In the genomic region with DNA sequence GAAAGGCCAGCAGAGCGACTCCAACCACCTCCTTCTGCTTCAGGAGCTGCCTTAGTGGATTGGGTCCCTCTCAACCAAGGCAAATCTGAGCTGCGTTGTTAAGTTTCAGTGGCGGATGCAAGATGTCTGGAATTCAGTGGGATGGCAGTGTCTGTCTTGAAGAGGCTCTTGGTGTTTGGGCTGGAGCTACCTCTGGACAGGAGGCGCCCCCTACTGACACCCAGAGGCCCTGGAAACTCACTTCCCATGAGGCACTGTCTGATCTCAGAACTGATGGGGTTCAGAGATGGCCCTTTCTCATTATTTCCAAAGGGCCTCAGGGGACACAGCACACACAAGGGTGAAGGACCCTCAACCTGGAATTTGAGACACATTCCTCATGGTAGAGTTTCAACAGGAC, we compare ENCODE assay signal across 9 cellular contexts. TPM values are rescaled to one million over a fixed set of nuclear protein-coding genes. Genes with fewer than 3 reads are reported as not detected.
DNase-seq lines count a peak whose midpoint lies in the region; ATAC-seq and TF ChIP-seq lines count a peak whose summit lies in the region.
"Had no signal": no experiment of that assay in that cellular context is flagged by ENCODE, and none has a peak within 500 bp of the region (broad histone marks: within the 10 kb centered on the region; RNA-seq: fewer than 3 reads in every experiment).

No MANE protein-coding gene starts in this region.

- intact Hi-C loops in CD8-positive, alpha-beta T cell (cut with DNase I, micrococcal nuclease) = loop anchor here (1.0 kb wide), 2 partner anchors 224 to 290 kb away; partner anchors contain the start of gene WDR73 (in 2 of the 2)
- intact Hi-C loops in left ventricle myocardium superior (cut with micrococcal nuclease) = no loop called here

- CTCF ChIA-PET in CD8-positive, alpha-beta T cell (lab: Charles Lee) = interaction anchor here (0.6 to 3.8 kb wide), 8 partner anchors 8 to 289 kb away, joined by 3 to 30 read pairs (median 3); partner anchors contain the start of gene WDR73

- no peaks in the 10 kb centered on the region for H3K9me3 Mint-ChIP-seq in CD8-positive, alpha-beta T cell
- no peaks in the 10 kb centered on the region for H3K9me3 Mint-ChIP-seq in activated naive CD4-positive, alpha-beta T cell treated with anti-CD3 and anti-CD28 coated beads, Interleukin-2, amount 50 U/mL, for 72 hours

- no peak for TF ChIP-seq CTCF in CD8-positive, alpha-beta T cell (IDR thresholded peaks at IDR 0.05)
- TF ChIP-seq CTCF in HL-60 (IDR thresholded peaks at IDR 0.05; ENCODE audit: insufficient read depth, low read length) (peak; percentile 64), retinal pigment epithelial cell (conservative IDR thresholded peaks at IDR 0.05; ENCODE audit: low read depth, low read length) (peak; percentile 85)

- H3K27me3 Mint-ChIP-seq in CD8-positive, alpha-beta T cell (ENCODE audit: low read depth) = no peaks in the 10 kb centered on the region

- POLR2A ChIA-PET in CD8-positive, alpha-beta T cell (lab: Charles Lee) = no interaction called here

- peak; percentile 65 for ATAC-seq in CD8-positive, alpha-beta T cell
- ATAC-seq in SK-N-SH treated with all-trans-retinoic acid at 6 μM for 48 hours (peak; percentile 97), left ventricle myocardium superior (peak; percentile 56), HG03097 (IDR thresholded peaks at IDR 0.05; ENCODE audit: low FRiP score, unreplicated experiment) (no peak)
- ATAC-seq in activated naive CD4-positive, alpha-beta T cell treated with anti-CD3 and anti-CD28 coated beads, Interleukin-2, amount 50 U/mL, for 72 hours = peak; percentile 84

- H3K4me1 ChIP-seq in CD8-positive, alpha-beta T cell (ENCODE audit: insufficient read depth, low read length) = no peaks in the 10 kb centered on the region

- no peak overlapping the region for H3K27ac Mint-ChIP-seq in CD8-positive, alpha-beta T cell
- H3K27ac Mint-ChIP-seq in activated naive CD4-positive, alpha-beta T cell treated with anti-CD3 and anti-CD28 coated beads, Interleukin-2, amount 50 U/mL, for 72 hours = no peak overlapping the region

- H3K4me3 Mint-ChIP-seq in CD8-positive, alpha-beta T cell = no peak overlapping the region

- no peaks in the 10 kb centered on the region for H3K36me3 Mint-ChIP-seq in CD8-positive, alpha-beta T cell
- H3K36me3 Mint-ChIP-seq in activated naive CD4-positive, alpha-beta T cell treated with anti-CD3 and anti-CD28 coated beads, Interleukin-2, amount 50 U/mL, for 72 hours = no peaks in the 10 kb centered on the region

- H3K4me1 Mint-ChIP-seq in CD8-positive, alpha-beta T cell (ENCODE audit: low read depth) = no peaks in the 10 kb centered on the region

- H3K9me3 ChIP-seq in CD8-positive, alpha-beta T cell (ENCODE audit: low read length) = no peaks in the 10 kb centered on the region

- H3K4me3 ChIP-seq in CD8-positive, alpha-beta T cell (ENCODE audit: low read depth, low read length) = no peak overlapping the region
- H3K4me3 ChIP-seq in HL-60 (replicated peaks; ENCODE audit: insufficient read depth, low read length) (no peak overlapping the region), retinal pigment epithelial cell (ENCODE audit: low read length) (no peak overlapping the region)
- H3K4me3 ChIP-seq: SK-N-MC had no signal

- H3K27me3 ChIP-seq in CD8-positive, alpha-beta T cell (ENCODE audit: insufficient read depth, low read length) = no peaks in the 10 kb centered on the region
- H3K27me3 ChIP-seq in HL-60 (ENCODE audit: insufficient read depth, poor library complexity, severe bottlenecking) = no peaks in the 10 kb centered on the region

- H3K36me3 ChIP-seq in CD8-positive, alpha-beta T cell (ENCODE audit: insufficient read depth, low read length) = no peaks in the 10 kb centered on the region

- H3K27ac ChIP-seq in CD8-positive, alpha-beta T cell (ENCODE audit: low read depth, low read length) = no peak overlapping the region
- no peak overlapping the region for H3K27ac ChIP-seq in HL-60 (replicated peaks)
- H3K27ac ChIP-seq: SK-N-MC had no signal

- peak in 6 of 7 experiments; percentile 32 to 73 (median 58) for DNase-seq in CD8-positive, alpha-beta T cell
- peak in 1 of 2 experiments; percentile 75 for DNase-seq in HL-60 (ENCODE audit: low read depth in 1 of 2, low spot score in 1 of 2)
- DNase-seq in activated naive CD4-positive, alpha-beta T cell treated with anti-CD3 and anti-CD28 coated beads, Interleukin-2, amount 50 U/mL, for 72 hours (ENCODE audit: low spot score in 2 of 2) = peak in 1 of 2 donors; percentile 72
- peak; percentile 77 for DNase-seq in left ventricle myocardium superior
- DNase-seq in retinal pigment epithelial cell (ENCODE audit: low read depth) = peak; percentile 11
- no peak for DNase-seq in mesenteric fat pad (ENCODE audit: low spot score)

TF ChIP-seq in SK-N-SH treated with all-trans-retinoic acid at 6 μM for 48 hours, 23 proteins besides CTCF, POLR2A, EP300 and RAD21:
- no peak for TF ChIP-seq ZC3H10 (CRISPR knock-in tag; IDR thresholded peaks at IDR 0.05)
- no peak for TF ChIP-seq ZFP3 (CRISPR knock-in tag; IDR thresholded peaks at IDR 0.05)
- no peak for TF ChIP-seq ZFP30 (CRISPR knock-in tag; IDR thresholded peaks at IDR 0.05)
- no peak for TF ChIP-seq TOX (CRISPR knock-in tag; IDR thresholded peaks at IDR 0.05; ENCODE audit: borderline replicate concordance)
- TF ChIP-seq GLIS3 (CRISPR knock-in tag; IDR thresholded peaks at IDR 0.05) = no peak
- no peak for TF ChIP-seq PATZ1 (CRISPR knock-in tag; IDR thresholded peaks at IDR 0.05; ENCODE audit: borderline replicate concordance)
- TF ChIP-seq TCF4 (CRISPR knock-in tag; IDR thresholded peaks at IDR 0.05; ENCODE audit: borderline replicate concordance) = no peak
TF ChIP-seq in SK-N-SH treated with all-trans-retinoic acid at 6 μM for 48 hours: peak in this region for 0.

RNA-seq across cellular contexts. Expression of gene SLC28A1, which starts 6.0 kb away (rescaled TPM):
- not detected for total RNA-seq in CD8-positive, alpha-beta T cell
- under 1 TPM in 1 of 2 donors, not detected in 1; 0.30 TPM for total RNA-seq in activated naive CD4-positive, alpha-beta T cell treated with anti-CD3 and anti-CD28 coated beads, Interleukin-2, amount 50 U/mL, for 72 hours
- total RNA-seq in left ventricle myocardium superior (0.50 TPM), mesenteric fat pad (0.19 TPM)
